ENCODE assay signal across 1 cellular context in the genomic region with DNA sequence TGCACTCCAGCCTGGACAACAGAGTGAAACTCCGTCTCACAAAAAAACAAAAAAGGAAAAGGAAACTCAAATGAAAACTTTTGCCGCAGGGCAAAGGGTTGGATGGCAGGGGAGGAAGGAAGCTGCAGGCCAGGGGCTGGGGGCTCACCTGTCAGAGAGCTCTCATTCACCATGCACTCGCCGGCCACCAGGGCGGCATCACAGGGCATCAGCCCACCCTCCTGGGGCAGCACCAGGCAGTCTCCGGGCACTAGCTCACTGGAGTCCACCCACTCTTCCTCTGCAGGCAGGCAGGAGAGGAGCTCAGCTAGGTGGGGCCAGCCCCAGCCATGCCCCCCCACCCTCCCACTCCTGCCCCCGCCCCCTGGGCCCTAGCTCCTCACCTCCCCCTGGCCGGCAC.
TF ChIP-seq lines count a peak whose summit lies in the region.

No MANE protein-coding gene starts in this region.

TF ChIP-seq in GM12891, 5 proteins besides CTCF, POLR2A, EP300 and RAD21:
- TF ChIP-seq TAF1 (IDR thresholded peaks at IDR 0.05; ENCODE audit: low read depth, low read length) = no peak
- TF ChIP-seq PAX5 (IDR thresholded peaks at IDR 0.05; ENCODE audit: insufficient read depth, low read length, severe bottlenecking) = no peak
- no peak for TF ChIP-seq SPI1 (IDR thresholded peaks at IDR 0.05; ENCODE audit: low read depth, low read length)
- no peak for TF ChIP-seq POLR2AphosphoS5 (IDR thresholded peaks at IDR 0.05; ENCODE audit: low read depth, low read length)
- no peak for TF ChIP-seq POU2F2 (IDR thresholded peaks at IDR 0.05; ENCODE audit: low read depth, low read length)
